Comparison of ENCODE assay signal across 19 cellular contexts in the genomic region with DNA sequence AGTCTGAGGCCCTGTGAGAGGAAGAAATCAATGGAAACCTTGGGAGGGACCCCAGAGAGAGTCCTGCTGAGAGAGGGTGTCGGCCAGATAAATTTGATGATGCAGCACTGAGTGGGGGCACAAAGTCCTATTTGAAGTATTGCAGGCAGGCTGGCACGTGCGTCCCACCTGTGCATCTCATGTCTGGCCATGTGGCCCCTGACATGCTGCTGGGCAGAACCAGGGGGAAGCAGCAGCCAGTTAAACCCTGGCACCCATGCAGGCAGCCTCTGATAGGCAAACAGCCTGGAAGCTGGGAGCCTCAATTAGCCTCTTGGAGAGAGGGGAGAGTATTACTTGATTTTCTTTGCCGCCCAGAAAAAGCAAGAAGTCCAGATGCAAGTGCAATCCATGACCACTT.
DNase-seq lines count a peak whose midpoint lies in the region; ATAC-seq and TF ChIP-seq lines count a peak whose summit lies in the region.
"Had no signal": no experiment of that assay in that cellular context is flagged by ENCODE, and none has a peak within 500 bp of the region (broad histone marks: within the 10 kb centered on the region; RNA-seq: fewer than 3 reads in every experiment).

No MANE protein-coding gene starts in this region.

- no peaks in the 10 kb centered on the region for H3K36me3 ChIP-seq in BLaER1 treated with 17β-estradiol and CSF1 and Interleukin-3, amounts not matched to agents 10 nM and 100 nM
- H3K36me3 ChIP-seq in spleen, result no peaks in the 10 kb centered on the region
- H3K36me3 ChIP-seq: HAP-1 had no signal

- TF ChIP-seq POLR2A in spleen (IDR thresholded peaks at IDR 0.05), result no peak

- H3K4me2 ChIP-seq in BLaER1 treated with 17β-estradiol and CSF1 and Interleukin-3, amounts not matched to agents 10 nM and 100 nM, result peak overlapping the region in 8 of 11 experiments; percentile 2 to 39 (median 16); a peak in 7 of 22 replicates
- H3K4me2 ChIP-seq: KMS-11 had no signal

- CTCF ChIA-PET in activated CD8-positive, alpha-beta T cell treated with anti-CD3 and anti-CD28 coated beads, Interleukin-2, amount 10 ng/mL, durations not matched to agents 7 days and 5 days (lab: Charles Lee), result interaction anchor here (1.0 to 13.6 kb wide), 23 partner anchors 27 to 1039 kb away, joined by 3 to 312 read pairs (median 6); partner anchors contain the start of gene PLXNA4
- CTCF ChIA-PET in activated CD8-positive, alpha-beta T cell treated with anti-CD3 and anti-CD28 coated beads for 36 hours (lab: Charles Lee), result interaction anchor here (0.6 to 8.4 kb wide), 3 partner anchors 23 to 184 kb away, joined by 3 to 117 read pairs (median 4); no protein-coding TSS in a partner anchor

- H3K9ac ChIP-seq in BLaER1 treated with 17β-estradiol and CSF1 and Interleukin-3, amounts not matched to agents 10 nM and 100 nM, result no peak overlapping the region
- H3K9ac ChIP-seq: GM23248, KMS-11 had no signal

- H3K4me3 ChIP-seq in BLaER1 treated with 17β-estradiol and CSF1 and Interleukin-3, amounts not matched to agents 10 nM and 100 nM, result no peak overlapping the region
- H3K4me3 ChIP-seq in spleen, result no peak overlapping the region
- H3K4me3 ChIP-seq: GM23248, HAP-1 had no signal

- no peak overlapping the region for H3K4me3 Mint-ChIP-seq in activated CD8-positive, alpha-beta T cell treated with anti-CD3 and anti-CD28 coated beads, Interleukin-2, amount 10 ng/mL, durations not matched to agents 7 days and 5 days
- no peak overlapping the region for H3K4me3 Mint-ChIP-seq in activated CD8-positive, alpha-beta T cell treated with anti-CD3 and anti-CD28 coated beads for 36 hours
- H3K4me3 Mint-ChIP-seq: CD14-positive monocyte had no signal

- no peaks in the 10 kb centered on the region; a peak in 1 of 22 replicates for H4K20me1 ChIP-seq in BLaER1 treated with 17β-estradiol and CSF1 and Interleukin-3, amounts not matched to agents 10 nM and 100 nM

- no peak for TF ChIP-seq CTCF in activated CD8-positive, alpha-beta T cell treated with anti-CD3 and anti-CD28 coated beads for 36 hours (IDR thresholded peaks at IDR 0.05)
- no peak for TF ChIP-seq CTCF in spleen (IDR thresholded peaks at IDR 0.05 in 8 of 11, conservative IDR thresholded peaks at IDR 0.05 in 3 of 11)

- peaks cover 37% of the 10 kb centered on the region for H3K4me1 Mint-ChIP-seq in activated CD8-positive, alpha-beta T cell treated with anti-CD3 and anti-CD28 coated beads, Interleukin-2, amount 10 ng/mL, durations not matched to agents 7 days and 5 days (ENCODE audit: low read depth)
- H3K4me1 Mint-ChIP-seq in activated CD8-positive, alpha-beta T cell treated with anti-CD3 and anti-CD28 coated beads for 36 hours (ENCODE audit: low read depth), result no peaks in the 10 kb centered on the region

- H3K27me3 Mint-ChIP-seq in activated CD8-positive, alpha-beta T cell treated with anti-CD3 and anti-CD28 coated beads, Interleukin-2, amount 10 ng/mL, durations not matched to agents 7 days and 5 days (ENCODE audit: low read depth), result peaks cover 4% of the 10 kb centered on the region
- H3K27me3 Mint-ChIP-seq in activated CD8-positive, alpha-beta T cell treated with anti-CD3 and anti-CD28 coated beads for 36 hours, result no peaks in the 10 kb centered on the region

- H3K27me3 ChIP-seq in BLaER1 treated with 17β-estradiol and CSF1 and Interleukin-3, amounts not matched to agents 10 nM and 100 nM, result no peaks in the 10 kb centered on the region
- no peaks in the 10 kb centered on the region for H3K27me3 ChIP-seq in spleen (replicated peaks in 1 of 7)

- no peak for DNase-seq in activated CD8-positive, alpha-beta T cell treated with anti-CD3 and anti-CD28 coated beads, Interleukin-2, amount 10 ng/mL, durations not matched to agents 7 days and 5 days
- DNase-seq in activated CD8-positive, alpha-beta T cell treated with anti-CD3 and anti-CD28 coated beads for 36 hours, result no peak
- peak; percentile 53 for DNase-seq in left lobe of liver (ENCODE audit: low spot score)
- peak; percentile 35 for DNase-seq in spleen
- DNase-seq in HT-29 (ENCODE audit: low spot score), result no peak
- DNase-seq: AML-193, GM23248, IMR-90, NCI-H1105 treated with DMSO at 0.1 percent for 48 hours, NCI-H2029 treated with DMSO at 0.1 percent for 48 hours, NCI-H226, NCI-H82 had no signal

- intact Hi-C loops in activated CD8-positive, alpha-beta T cell treated with anti-CD3 and anti-CD28 coated beads for 36 hours (cut with micrococcal nuclease), result loop anchor here (2.0 kb wide), 1 partner anchor 185 kb away; no protein-coding TSS in a partner anchor
- intact Hi-C loops in spleen (cut with DNase I; ENCODE audit: low total_unique reads), result no loop called here

- H3K27ac Mint-ChIP-seq in activated CD8-positive, alpha-beta T cell treated with anti-CD3 and anti-CD28 coated beads, Interleukin-2, amount 10 ng/mL, durations not matched to agents 7 days and 5 days, result peak overlapping the region; percentile 78
- H3K27ac Mint-ChIP-seq in activated CD8-positive, alpha-beta T cell treated with anti-CD3 and anti-CD28 coated beads for 36 hours, result no peak overlapping the region

- H3K27ac ChIP-seq in BLaER1 treated with 17β-estradiol and CSF1 and Interleukin-3, amounts not matched to agents 10 nM and 100 nM, result no peak overlapping the region
- H3K27ac ChIP-seq in spleen, result no peak overlapping the region
- H3K27ac ChIP-seq: GM23248, HL-60, KMS-11 had no signal

- WGBS in spleen, 5 donors, result 82 to 92% (median 89%) methylated on average over 4 of the region's 4 CpGs

- no peaks in the 10 kb centered on the region for H3K9me3 ChIP-seq in BLaER1 treated with 17β-estradiol and CSF1 and Interleukin-3, amounts not matched to agents 10 nM and 100 nM (replicated peaks in 1 of 11)
- no peaks in the 10 kb centered on the region for H3K9me3 ChIP-seq in spleen
- H3K9me3 ChIP-seq: HAP-1 had no signal

- POLR2A ChIA-PET in activated CD8-positive, alpha-beta T cell treated with anti-CD3 and anti-CD28 coated beads, Interleukin-2, amount 10 ng/mL, durations not matched to agents 7 days and 5 days (lab: Charles Lee), result no interaction called here
- POLR2A ChIA-PET in activated CD8-positive, alpha-beta T cell treated with anti-CD3 and anti-CD28 coated beads for 36 hours (lab: Charles Lee), result no interaction called here

- H3K36me3 Mint-ChIP-seq in activated CD8-positive, alpha-beta T cell treated with anti-CD3 and anti-CD28 coated beads, Interleukin-2, amount 10 ng/mL, durations not matched to agents 7 days and 5 days (ENCODE audit: low read depth), result peaks cover 15% of the 10 kb centered on the region
- H3K36me3 Mint-ChIP-seq in activated CD8-positive, alpha-beta T cell treated with anti-CD3 and anti-CD28 coated beads for 36 hours (ENCODE audit: low read depth), result no peaks in the 10 kb centered on the region
- H3K36me3 Mint-ChIP-seq: CD14-positive monocyte had no signal

- no peak for ATAC-seq in activated CD8-positive, alpha-beta T cell treated with anti-CD3 and anti-CD28 coated beads, Interleukin-2, amount 10 ng/mL, durations not matched to agents 7 days and 5 days
- ATAC-seq in activated CD8-positive, alpha-beta T cell treated with anti-CD3 and anti-CD28 coated beads for 36 hours, result no peak
- ATAC-seq in left lobe of liver (peak; percentile 54), HG02973 (IDR thresholded peaks at IDR 0.05; ENCODE audit: unreplicated experiment) (no peak)
- ATAC-seq: Panc1 had no signal

- H3K4me1 ChIP-seq in BLaER1 treated with 17β-estradiol and CSF1 and Interleukin-3, amounts not matched to agents 10 nM and 100 nM, result peaks cover 17 to 31% (median 23%) of the 10 kb centered on the region in 10 experiments; a peak in 19 of 20 replicates
- peaks cover 0 to 14% (median 5%) of the 10 kb centered on the region in 6 donors for H3K4me1 ChIP-seq in spleen
- H3K4me1 ChIP-seq: HAP-1 had no signal

- no peaks in the 10 kb centered on the region for H3K9me3 Mint-ChIP-seq in activated CD8-positive, alpha-beta T cell treated with anti-CD3 and anti-CD28 coated beads, Interleukin-2, amount 10 ng/mL, durations not matched to agents 7 days and 5 days (ENCODE audit: insufficient read depth)
- H3K9me3 Mint-ChIP-seq in activated CD8-positive, alpha-beta T cell treated with anti-CD3 and anti-CD28 coated beads for 36 hours, result no peaks in the 10 kb centered on the region

Comparison
In these comparisons a context has a peak if more than half of its experiments do, and no peak if none do; other contexts are left out.
1. DNase-seq: peak in left lobe of liver (single experiment) and spleen (single experiment); none in activated CD8-positive, alpha-beta T cell treated with anti-CD3 and anti-CD28 coated beads, Interleukin-2, amount 10 ng/mL, durations not matched to agents 7 days and 5 days (single experiment), activated CD8-positive, alpha-beta T cell treated with anti-CD3 and anti-CD28 coated beads for 36 hours (single experiment) and HT-29 (single experiment).